In genomic region chr20:63125581-63125892, GRCh38 we compare ENCODE assay signal across 21 cellular contexts.
"Had no signal": no experiment of that assay in that cellular context is flagged by ENCODE, and none has a peak within 500 bp of the region (broad histone marks: within the 10 kb centered on the region; RNA-seq: fewer than 3 reads in every experiment).

No MANE protein-coding gene starts in this region.

- H3K36me3 ChIP-seq: WERI-Rb-1 had no signal

- H3K36me3 Mint-ChIP-seq: activated naive CD4-positive, alpha-beta T cell treated with anti-CD3 and anti-CD28 coated beads, Interleukin-2, amount 10 ng/mL, durations not matched to agents 7 days and 5 days; activated naive CD8-positive, alpha-beta T cell treated with anti-CD3 and anti-CD28 coated beads for 36 hours had no signal

- H3K27me3 Mint-ChIP-seq: activated CD4-positive, alpha-beta memory T cell treated with anti-CD3 and anti-CD28 coated beads, Interleukin-2, amount 10 ng/mL, durations not matched to agents 7 days and 5 days had no signal

- H3K27ac ChIP-seq: WERI-Rb-1 had no signal

- ATAC-seq: activated CD4-positive, alpha-beta T cell treated with anti-CD3 and anti-CD28 coated beads for 36 hours; activated T-cell treated with anti-CD3 and anti-CD28 coated beads, Interleukin-2, amount 50 U/mL, for 72 hours; T-helper 17 cell had no signal

- H3K4me1 Mint-ChIP-seq: activated CD4-positive, alpha-beta memory T cell treated with anti-CD3 and anti-CD28 coated beads, Interleukin-2, amount 10 ng/mL, durations not matched to agents 7 days and 5 days; activated CD4-positive, alpha-beta T cell treated with anti-CD3 and anti-CD28 coated beads for 36 hours; activated naive CD4-positive, alpha-beta T cell treated with anti-CD3 and anti-CD28 coated beads, Interleukin-2, amount 10 ng/mL, durations not matched to agents 7 days and 5 days; activated naive CD8-positive, alpha-beta T cell treated with anti-CD3 and anti-CD28 coated beads for 36 hours had no signal

- H3K4me3 Mint-ChIP-seq: activated CD4-positive, alpha-beta memory T cell treated with anti-CD3 and anti-CD28 coated beads, Interleukin-2, amount 10 ng/mL, durations not matched to agents 7 days and 5 days; activated CD4-positive, alpha-beta T cell treated with anti-CD3 and anti-CD28 coated beads for 36 hours; activated naive CD4-positive, alpha-beta T cell treated with anti-CD3 and anti-CD28 coated beads, Interleukin-2, amount 10 ng/mL, durations not matched to agents 7 days and 5 days; activated naive CD8-positive, alpha-beta T cell treated with anti-CD3 and anti-CD28 coated beads for 36 hours; activated T-cell treated with anti-CD3 and anti-CD28 coated beads, Interleukin-2, amount 50 U/mL, for 72 hours; T-helper 17 cell had no signal

- DNase-seq: activated CD4-positive, alpha-beta memory T cell treated with anti-CD3 and anti-CD28 coated beads, Interleukin-2, amount 10 ng/mL, durations not matched to agents 7 days and 5 days; activated CD4-positive, alpha-beta T cell treated with anti-CD3 and anti-CD28 coated beads for 36 hours; activated CD4-positive, alpha-beta T cell treated with anti-CD3 and anti-CD28 coated beads, Interleukin-2, amount 50 U/mL, for 1 hour; activated naive CD8-positive, alpha-beta T cell treated with anti-CD3 and anti-CD28 coated beads for 36 hours; activated T-cell treated with anti-CD3 and anti-CD28 coated beads for 4 hours; activated T-cell treated with anti-CD3 and anti-CD28 coated beads, Interleukin-2, amount 50 U/mL, for 72 hours; caudate nucleus; KG1; NCI-H1092; NCI-H146; NCI-H2029; NCI-H2107; NCI-H2171 treated with DMSO at 0.1 percent for 48 hours; NCI-H510A treated with DMSO at 0.1 percent for 48 hours; NCI-H69; SIG-M5; T-helper 9 cell; WERI-Rb-1 had no signal

- H3K9me3 Mint-ChIP-seq: activated CD4-positive, alpha-beta memory T cell treated with anti-CD3 and anti-CD28 coated beads, Interleukin-2, amount 10 ng/mL, durations not matched to agents 7 days and 5 days; activated naive CD4-positive, alpha-beta T cell treated with anti-CD3 and anti-CD28 coated beads, Interleukin-2, amount 10 ng/mL, durations not matched to agents 7 days and 5 days; activated naive CD8-positive, alpha-beta T cell treated with anti-CD3 and anti-CD28 coated beads for 36 hours; activated T-cell treated with anti-CD3 and anti-CD28 coated beads, Interleukin-2, amount 50 U/mL, for 72 hours; activated T-helper 2 cell treated with anti-CD3 and anti-CD28 coated beads, Interferon-gamma antibody, Interleukin-2, Interleukin-4, amounts not matched to agents 10 μg/mL and 5 μg/mL and 100 μg/mL, durations not matched to agents 14 hours and 24 hours and 36 hours had no signal

- H3K27ac Mint-ChIP-seq: activated CD4-positive, alpha-beta memory T cell treated with anti-CD3 and anti-CD28 coated beads, Interleukin-2, amount 10 ng/mL, durations not matched to agents 7 days and 5 days; activated CD4-positive, alpha-beta T cell treated with anti-CD3 and anti-CD28 coated beads for 36 hours; activated naive CD4-positive, alpha-beta T cell treated with anti-CD3 and anti-CD28 coated beads, Interleukin-2, amount 10 ng/mL, durations not matched to agents 7 days and 5 days; activated naive CD8-positive, alpha-beta T cell treated with anti-CD3 and anti-CD28 coated beads for 36 hours; activated T-cell treated with anti-CD3 and anti-CD28 coated beads, Interleukin-2, amount 50 U/mL, for 72 hours; activated T-helper 2 cell treated with anti-CD3 and anti-CD28 coated beads, Interferon-gamma antibody, Interleukin-2, Interleukin-4, amounts not matched to agents 10 μg/mL and 5 μg/mL and 100 μg/mL, durations not matched to agents 14 hours and 24 hours and 36 hours; T-helper 17 cell had no signal
